ENCODE assay signal across 20 cellular contexts in genomic region chr20:10094566-10095173, GRCh38. TPM values are rescaled to one million over a fixed set of nuclear protein-coding genes. Genes with fewer than 3 reads are reported as not detected.
DNase-seq lines count a peak whose midpoint lies in the region; ATAC-seq and TF ChIP-seq lines count a peak whose summit lies in the region.
"Had no signal": no experiment of that assay in that cellular context is flagged by ENCODE, and none has a peak within 500 bp of the region (broad histone marks: within the 10 kb centered on the region; RNA-seq: fewer than 3 reads in every experiment).

No MANE protein-coding gene starts in this region.

- TF ChIP-seq CTCF in AG09309 (IDR thresholded peaks at IDR 0.05; ENCODE audit: control insufficient read depth, insufficient read depth, low read depth, low read length, missing control alignments) (peak; percentile 36), Loucy (conservative IDR thresholded peaks at IDR 0.05; ENCODE audit: low read length) (peak; percentile 27; the same call in 1 of the 2 replicates), VCaP (conservative IDR thresholded peaks at IDR 0.05) (peak; percentile 53; the same call in 1 of the 2 replicates), spleen (IDR thresholded peaks at IDR 0.05 in 8 of 11, conservative IDR thresholded peaks at IDR 0.05 in 3 of 11) (no peak)

- TF ChIP-seq POLR2A in spleen (IDR thresholded peaks at IDR 0.05) = no peak

- no peaks in the 10 kb centered on the region for H3F3A ChIP-seq in Loucy (ENCODE audit: low read depth)

- no peak for ATAC-seq in GM19324 (IDR thresholded peaks at IDR 0.05; ENCODE audit: low FRiP score, unreplicated experiment)
- ATAC-seq: gastroesophageal sphincter, left ventricle myocardium superior, T-cell had no signal

- no peak overlapping the region for H2AFZ ChIP-seq in Loucy (ENCODE audit: low read length)

- H3K9me2 ChIP-seq in Loucy (replicated peaks; ENCODE audit: low read depth, low read length) = no peaks in the 10 kb centered on the region

- intact Hi-C loops in spleen (cut with DNase I; ENCODE audit: low total_unique reads) = loop anchor here (5.0 kb wide), 1 partner anchor 117 kb away; no protein-coding TSS in a partner anchor

- H3K79me2 ChIP-seq in Loucy (ENCODE audit: insufficient read depth, low read length) = no peaks in the 10 kb centered on the region

- no peaks in the 10 kb centered on the region for H3K27me3 ChIP-seq in Loucy (ENCODE audit: insufficient read depth, low read length, poor library complexity, severe bottlenecking)
- H3K27me3 ChIP-seq in spleen (replicated peaks in 1 of 7) = no peaks in the 10 kb centered on the region
- H3K27me3 ChIP-seq: breast epithelium, gastroesophageal sphincter had no signal

- H3K36me3 ChIP-seq in Loucy (ENCODE audit: insufficient read depth, low read length) (no peaks in the 10 kb centered on the region), spleen (no peaks in the 10 kb centered on the region)
- H3K36me3 ChIP-seq: breast epithelium, gastroesophageal sphincter, WERI-Rb-1 had no signal

- H3K4me1 ChIP-seq in Loucy (ENCODE audit: insufficient read depth, low read length, poor library complexity, severe bottlenecking) = no peaks in the 10 kb centered on the region
- H3K4me1 ChIP-seq in spleen = no peaks in the 10 kb centered on the region
- H3K4me1 ChIP-seq: breast epithelium, gastroesophageal sphincter had no signal

- DNase-seq in AG09309 (ENCODE audit: low read depth) (no peak), fibroblast of gingiva (ENCODE audit: low read depth) (peak; percentile 43), iPS-NIHi11 (ENCODE audit: low spot score) (no peak), NCI-H510A (lab: John Stamatoyannopoulos, UW) (no peak), spleen (no peak)
- DNase-seq: activated CD4-positive, alpha-beta memory T cell treated with anti-CD3 and anti-CD28 coated beads, Interleukin-2, amount 10 ng/mL, durations not matched to agents 7 days and 5 days; activated naive CD4-positive, alpha-beta T cell treated with anti-CD3 and anti-CD28 coated beads, Interleukin-2, amount 50 U/mL, for 16 hours; activated T-cell treated with anti-CD3 and anti-CD28 coated beads, Interleukin-2, amount 50 U/mL, for 24 hours; COR-L47; left ventricle myocardium superior; NCI-H2029 treated with DMSO at 0.1 percent for 48 hours; NCI-H69; stimulated activated CD4-positive, alpha-beta T cell treated with anti-CD3 and anti-CD28 coated beads, Interleukin-4, amount 100 ng/mL, for 24 hours; T-cell; WERI-Rb-1 had no signal

- no peak overlapping the region for H3K27ac ChIP-seq in VCaP
- H3K27ac ChIP-seq in spleen = no peak overlapping the region
- H3K27ac ChIP-seq: breast epithelium, gastroesophageal sphincter, WERI-Rb-1 had no signal

- H3K4me2 ChIP-seq in Loucy (ENCODE audit: low read depth, low read length, poor library complexity, severe bottlenecking) = no peak overlapping the region

- H4K20me1 ChIP-seq in Loucy (ENCODE audit: insufficient read depth, low read length, poor library complexity, severe bottlenecking) = no peaks in the 10 kb centered on the region

- no peak overlapping the region for H3K9ac ChIP-seq in Loucy (ENCODE audit: low read depth, low read length, poor library complexity, severe bottlenecking)

- WGBS in spleen, 5 donors = 75 to 89% (median 82%) methylated on average over 5 of the region's 5 CpGs

- H3K4me3 ChIP-seq in AG09309 (ENCODE audit: control insufficient read depth, low read depth, low read length) (no peak overlapping the region), Loucy (ENCODE audit: low read length, poor library complexity, severe bottlenecking) (no peak overlapping the region), spleen (no peak overlapping the region)
- H3K4me3 ChIP-seq: breast epithelium, gastroesophageal sphincter had no signal

- H3K9me3 ChIP-seq in Loucy (ENCODE audit: insufficient read depth, low read depth, low read length) (no peaks in the 10 kb centered on the region), spleen (no peaks in the 10 kb centered on the region)
- H3K9me3 ChIP-seq: breast epithelium, gastroesophageal sphincter had no signal

RNA-seq across cellular contexts. Expression of gene ANKEF1, which starts 59.9 kb away (rescaled TPM):
- total RNA-seq in spleen = 1 to 10 TPM; 1.8 to 3.2 (median 2.3) TPM
- under 1 TPM; 0.58 to 0.77 (median 0.67) TPM for polyA plus RNA-seq in spleen

Comparison
In these comparisons a context has a peak if more than half of its experiments do, and no peak if none do; other contexts are left out.
1. CTCF ChIP-seq: peak in AG09309 (single experiment), Loucy (single experiment) and VCaP (single experiment); none in spleen (0 of 11).